ENCODE assay signal across 8 cellular contexts in the genomic region with DNA sequence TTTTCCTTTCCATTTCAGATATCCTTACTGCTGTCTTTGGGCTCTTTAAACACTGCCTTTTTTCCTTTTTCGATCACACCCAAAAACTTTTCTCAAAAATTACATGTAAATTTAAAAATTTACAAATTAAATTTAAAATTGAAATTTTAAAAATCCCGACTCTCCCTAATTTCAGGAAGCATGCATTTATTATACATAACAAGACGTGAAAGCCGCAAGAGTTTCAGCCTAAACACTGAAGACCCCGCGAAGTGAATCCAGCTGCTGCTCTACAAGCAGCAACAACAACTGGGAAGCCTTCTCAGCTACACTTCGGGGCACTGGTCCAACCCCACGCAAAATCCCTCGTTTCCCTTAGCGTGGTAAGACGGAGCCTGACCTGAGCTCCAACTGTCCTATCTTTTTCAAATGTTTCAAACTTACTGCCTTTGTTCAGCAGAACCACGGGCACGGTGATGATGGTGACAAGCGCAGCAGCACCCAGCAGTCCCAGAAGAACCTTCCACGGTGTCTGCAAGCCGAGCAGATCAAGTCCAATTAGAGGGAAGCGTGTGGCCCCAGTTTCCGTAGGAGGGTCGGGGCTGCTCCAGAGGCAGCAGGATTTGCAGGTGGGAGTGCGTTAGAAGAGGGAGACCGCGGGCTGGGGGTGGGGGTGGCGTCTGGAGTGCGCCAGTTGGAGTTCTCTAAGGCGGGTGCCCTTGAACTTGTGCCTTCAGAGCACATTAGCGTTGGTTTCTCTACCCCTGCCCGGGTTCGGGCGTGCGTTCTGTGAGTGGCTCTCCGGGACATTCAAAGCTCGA. TPM values are rescaled to one million over a fixed set of nuclear protein-coding genes. Genes with fewer than 3 reads are reported as not detected.
A peak's percentile ranks its signal among the peaks of the same experiment; 100 is the strongest.
DNase-seq lines count a peak whose midpoint lies in the region; ATAC-seq, FAIRE-seq and TF ChIP-seq lines count a peak whose summit lies in the region.

No MANE protein-coding gene starts in this region.

- H3K27ac Mint-ChIP-seq in CD4-positive, CD25-positive, alpha-beta regulatory T cell = peak overlapping the region; percentile 87 to 96 (median 87)

- peak overlapping the region; percentile 93 to 100 (median 98) for H3K4me3 Mint-ChIP-seq in CD4-positive, CD25-positive, alpha-beta regulatory T cell

- no peak for FAIRE-seq in frontal cortex (lab: Jason Lieb, UNC)

- H3K9me3 ChIP-seq in CD4-positive, CD25-positive, alpha-beta regulatory T cell (ENCODE audit: control insufficient read depth in 2 of 2, low read length in 2 of 2) = no peaks in the 10 kb centered on the region
- H3K9me3 ChIP-seq in Loucy (ENCODE audit: insufficient read depth, low read depth, low read length) = peaks cover under 1% of the 10 kb centered on the region; the same call in 1 of the 2 replicates

- peaks cover 8% of the 10 kb centered on the region for H3K36me3 Mint-ChIP-seq in CD4-positive, CD25-positive, alpha-beta regulatory T cell

- H3K36me3 ChIP-seq in CD4-positive, CD25-positive, alpha-beta regulatory T cell (ENCODE audit: control insufficient read depth, insufficient read depth, low read length) = no peaks in the 10 kb centered on the region
- H3K36me3 ChIP-seq in Loucy (ENCODE audit: insufficient read depth, low read length) = no peaks in the 10 kb centered on the region

- in situ Hi-C loops in astrocyte of the spinal cord (cut with HindIII; ENCODE audit: low sequenced_read_pairs) = no loop called here

- peaks cover 41% of the 10 kb centered on the region for H3K4me1 ChIP-seq in CD4-positive, CD25-positive, alpha-beta regulatory T cell (ENCODE audit: control insufficient read depth, insufficient read depth, low read length, poor library complexity, severe bottlenecking)
- H3K4me1 ChIP-seq in Loucy (ENCODE audit: insufficient read depth, low read length, poor library complexity, severe bottlenecking) = peaks cover 12% of the 10 kb centered on the region

- H3K4me1 Mint-ChIP-seq in CD4-positive, CD25-positive, alpha-beta regulatory T cell = peaks cover 10 to 62% (median 32%) of the 10 kb centered on the region in 4 donors

- no peaks in the 10 kb centered on the region for H3K79me2 ChIP-seq in Loucy (ENCODE audit: insufficient read depth, low read length)

- no peaks in the 10 kb centered on the region for H3K9me2 ChIP-seq in Loucy (replicated peaks; ENCODE audit: low read depth, low read length)

- H3K4me3 ChIP-seq in CD4-positive, CD25-positive, alpha-beta regulatory T cell (ENCODE audit: low read depth, low read length) = peak overlapping the region; percentile 78
- peak overlapping the region; percentile 76 for H3K4me3 ChIP-seq in Loucy (ENCODE audit: low read length, poor library complexity, severe bottlenecking)
- peak overlapping the region; percentile 39 for H3K4me3 ChIP-seq in astrocyte of the spinal cord (ENCODE audit: low read depth, low read length)

- H3F3A ChIP-seq in Loucy (ENCODE audit: low read depth) = no peaks in the 10 kb centered on the region

- H4K20me1 ChIP-seq in Loucy (ENCODE audit: insufficient read depth, low read length, poor library complexity, severe bottlenecking) = no peaks in the 10 kb centered on the region

- H3K9ac ChIP-seq in Loucy (ENCODE audit: low read depth, low read length, poor library complexity, severe bottlenecking) = peak overlapping the region; percentile 50

- ATAC-seq in CD4-positive, CD25-positive, alpha-beta regulatory T cell (ENCODE audit: low read depth in 2 of 2) = peak; percentile 26 to 29
- ATAC-seq in GM21360 (IDR thresholded peaks at IDR 0.05; ENCODE audit: unreplicated experiment) = no peak

- TF ChIP-seq CTCF in Loucy (conservative IDR thresholded peaks at IDR 0.05; ENCODE audit: low read length) = no peak
- TF ChIP-seq CTCF in astrocyte of the spinal cord (IDR thresholded peaks at IDR 0.05; ENCODE audit: low read depth, low read length) = no peak

- H3K27me3 ChIP-seq in CD4-positive, CD25-positive, alpha-beta regulatory T cell (ENCODE audit: control insufficient read depth, insufficient read depth, low read length) = no peaks in the 10 kb centered on the region
- peaks cover 8% of the 10 kb centered on the region for H3K27me3 ChIP-seq in Loucy (ENCODE audit: insufficient read depth, low read length, poor library complexity, severe bottlenecking)

- H3K4me2 ChIP-seq in Loucy (ENCODE audit: low read depth, low read length, poor library complexity, severe bottlenecking) = peak overlapping the region; percentile 97

- H2AFZ ChIP-seq in Loucy (ENCODE audit: low read length) = peak overlapping the region; percentile 98

- H3K27ac ChIP-seq in CD4-positive, CD25-positive, alpha-beta regulatory T cell (ENCODE audit: insufficient read depth, low read length, poor library complexity, severe bottlenecking) = no peak overlapping the region

- no peaks in the 10 kb centered on the region for H3K27me3 Mint-ChIP-seq in CD4-positive, CD25-positive, alpha-beta regulatory T cell

- H3K9me3 Mint-ChIP-seq in CD4-positive, CD25-positive, alpha-beta regulatory T cell = peaks cover 0 to 6% (median 2%) of the 10 kb centered on the region in 7 donors

- peak in 1 of 3 donors; percentile 54 for DNase-seq in CD4-positive, CD25-positive, alpha-beta regulatory T cell
- DNase-seq in astrocyte of the spinal cord (ENCODE audit: low read depth, low spot score) (no peak), kidney tubule cell (ENCODE audit: low spot score) (peak; percentile 39), frontal cortex (ENCODE audit: low spot score in 2 of 2) (no peak), NCI-H446 (lab: John Stamatoyannopoulos, UW) (no peak)
- DNase-seq in stimulated activated naive CD4-positive, alpha-beta T cell (lab: John Stamatoyannopoulos, UW) = peak in 4 of 6 experiments; percentile 13 to 63 (median 32)

RNA-seq across cellular contexts. Expression of a gene that starts 0.8 kb away (rescaled TPM):
- 12.6 TPM for total RNA-seq in CD4-positive, CD25-positive, alpha-beta regulatory T cell
- 10 to 100 TPM; 22.3 to 40.8 (median 29.9) TPM for polyA plus RNA-seq in CD4-positive, CD25-positive, alpha-beta regulatory T cell
- total RNA-seq in frontal cortex = 8.6 TPM

Comparison
In these comparisons a context has a peak if more than half of its experiments do, and no peak if none do; other contexts are left out.
1. DNase-seq: peak in kidney tubule cell (single experiment) and stimulated activated naive CD4-positive, alpha-beta T cell (4 of 6); none in astrocyte of the spinal cord (single experiment), frontal cortex (0 of 2) and NCI-H446 (0 of 2).
2. Peak in every context shown above with its lines, with median percentiles within 50 percentile points of each other: H3K4me3 ChIP-seq.